ENCODE assay signal across 13 cellular contexts in genomic region chr20:58251979-58252591, GRCh38. TPM values are rescaled to one million over a fixed set of nuclear protein-coding genes. Genes with fewer than 3 reads are reported as not detected.
DNase-seq lines count a peak whose midpoint lies in the region; ATAC-seq and TF ChIP-seq lines count a peak whose summit lies in the region.
"Had no signal": no experiment of that assay in that cellular context is flagged by ENCODE, and none has a peak within 500 bp of the region (broad histone marks: within the 10 kb centered on the region; RNA-seq: fewer than 3 reads in every experiment).

No MANE protein-coding gene starts in this region.

- H3K9ac ChIP-seq in HCT116 (ENCODE audit: low read length): no peak overlapping the region

- intact Hi-C loops in HCT116 (cut with micrococcal nuclease): no loop called here

- H3K9me2 ChIP-seq in HCT116 (ENCODE audit: insufficient read depth): no peaks in the 10 kb centered on the region

- RAD21 ChIA-PET in HCT116 (lab: Charles Lee; ENCODE audit: low non-redundant PET in 1 of 2, low total read pairs in 2 of 2, uncharacterized antibody in 2 of 2, unreplicated experiment in 2 of 2): interaction anchor here in 1 of 2 experiments (0.7 kb wide), 1 partner anchor 1185 kb away, joined by 3 read pairs; no protein-coding TSS in a partner anchor

- no peak for TF ChIP-seq POLR2A in HCT116 (IDR thresholded peaks at IDR 0.05; ENCODE audit: borderline replicate concordance, extremely low read depth, insufficient read depth, insufficient read length)

- H3K27ac ChIP-seq in HCT116 (ENCODE audit: low read depth, low read length): peak overlapping the region; percentile 27; the same call in 1 of the 2 replicates

- peak overlapping the region; percentile 56 for H3K4me2 ChIP-seq in HCT116 (ENCODE audit: low read length)

- in situ Hi-C loops in ACHN (cut with HindIII; ENCODE audit: low pct_ligation_motif_present, low pct_unique_long_range_greater_than_20kb, low sequenced_read_pairs): no loop called here

- BruUV-seq in HCT116 (replicated peaks; lab: Mats Ljungman, UMichigan): no TSS peak

- H3K4me3 Mint-ChIP-seq in glutamatergic neuron (ENCODE audit: unreplicated experiment): no peak overlapping the region
- H3K4me3 Mint-ChIP-seq: stimulated activated memory B cell treated with anti-CD40 and anti-IgM and Interleukin-4, amounts not matched to agents 10 μg/mL and 1 μg/mL and 100 μg/mL, for 72 hours had no signal

- H3K27me3 Mint-ChIP-seq in glutamatergic neuron (ENCODE audit: unreplicated experiment): no peaks in the 10 kb centered on the region
- H3K27me3 Mint-ChIP-seq: stimulated activated memory B cell treated with anti-CD40 and anti-IgM and Interleukin-4, amounts not matched to agents 10 μg/mL and 1 μg/mL and 100 μg/mL, for 72 hours had no signal

- H3K36me3 Mint-ChIP-seq in glutamatergic neuron (ENCODE audit: unreplicated experiment): no peaks in the 10 kb centered on the region

- no peaks in the 10 kb centered on the region for H3K36me3 ChIP-seq in HCT116 (ENCODE audit: control insufficient read depth in 1 of 2, insufficient read depth in 2 of 2, low read length in 2 of 2)

- no peak overlapping the region for H2AFZ ChIP-seq in HCT116 (ENCODE audit: low read depth, low read length, poor library complexity, severe bottlenecking)

- peak; percentile 18; the same call in 1 of the 2 replicates for TF ChIP-seq RAD21 in HCT116 (IDR thresholded peaks at IDR 0.05; ENCODE audit: low read depth)

- CTCF ChIA-PET in HCT116 (lab: Charles Lee): no interaction called here

- H3K4me1 Mint-ChIP-seq in glutamatergic neuron (ENCODE audit: low read depth, unreplicated experiment): no peaks in the 10 kb centered on the region

- H3K27me3 ChIP-seq in HCT116 (ENCODE audit: insufficient read depth, low read length): no peaks in the 10 kb centered on the region

- H3K9me3 Mint-ChIP-seq in glutamatergic neuron (ENCODE audit: unreplicated experiment): no peaks in the 10 kb centered on the region
- H3K9me3 Mint-ChIP-seq: stimulated activated memory B cell treated with anti-CD40 and anti-IgM and Interleukin-4, amounts not matched to agents 10 μg/mL and 1 μg/mL and 100 μg/mL, for 72 hours had no signal

- H3K4me1 ChIP-seq in HCT116 (ENCODE audit: control insufficient read depth in 1 of 2, insufficient read depth in 2 of 2, low read length in 2 of 2): peaks cover 14 to 19% of the 10 kb centered on the region in 2 experiments

- no peak overlapping the region for H3K4me3 ChIP-seq in HCT116 (replicated peaks in 1 of 2; ENCODE audit: low read depth in 1 of 2, low read length in 2 of 2)

- no peaks in the 10 kb centered on the region for H4K20me1 ChIP-seq in HCT116 (ENCODE audit: insufficient read depth)

- H3K27ac Mint-ChIP-seq in glutamatergic neuron (ENCODE audit: unreplicated experiment): no peak overlapping the region
- H3K27ac Mint-ChIP-seq: stimulated activated memory B cell treated with anti-CD40 and anti-IgM and Interleukin-4, amounts not matched to agents 10 μg/mL and 1 μg/mL and 100 μg/mL, for 72 hours had no signal

- 0 out of 6 replicates have a peak, but pooled peaks of 1 of the 3 experiments have one; percentile 2 for TF ChIP-seq CTCF in HCT116 (IDR thresholded peaks at IDR 0.05 in 2 of 3, conservative IDR thresholded peaks at IDR 0.05 in 1 of 3; ENCODE audit: borderline replicate concordance in 1 of 3, insufficient read depth in 1 of 3, low read depth in 2 of 3, low read length in 2 of 3)
- TF ChIP-seq CTCF in glutamatergic neuron (IDR thresholded peaks at IDR 0.05; ENCODE audit: partially characterized antibody, unreplicated experiment): no peak

- no peaks in the 10 kb centered on the region for H3K9me3 ChIP-seq in HCT116 (ENCODE audit: control insufficient read depth in 1 of 2, insufficient read depth in 1 of 2, low read depth in 1 of 2, low read length in 2 of 2)

- POLR2A ChIA-PET in HCT116 (lab: Charles Lee): no interaction called here

- peak; percentile 41 for DNase-seq in ACHN
- peak; percentile 80 for DNase-seq in HCT116 (ENCODE audit: low read depth, low spot score)
- peak; percentile 80 for DNase-seq in SW480 (ENCODE audit: low spot score)
- DNase-seq in glomerular endothelial cell (ENCODE audit: extremely low read depth, low read depth, low spot score): peak; percentile 78
- no peak for DNase-seq in activated CD8-positive, alpha-beta memory T cell treated with anti-CD3 and anti-CD28 coated beads, Interleukin-2, amount 50 U/mL, for 48 hours
- no peak for DNase-seq in SKM-1 (lab: John Stamatoyannopoulos, UW; ENCODE audit: unreplicated experiment)
- no peak for DNase-seq in glutamatergic neuron
- DNase-seq: DMS79, NCI-H187 treated with DMSO at 0.1 percent for 48 hours, retina had no signal

- H3K79me2 ChIP-seq in HCT116 (ENCODE audit: insufficient read depth, low read length): no peaks in the 10 kb centered on the region

- ATAC-seq in HCT116 (peak; percentile 87), GM18517 (IDR thresholded peaks at IDR 0.05; ENCODE audit: unreplicated experiment) (no peak)
- ATAC-seq: stimulated activated memory B cell treated with anti-CD40 and anti-IgM and Interleukin-4, amounts not matched to agents 10 μg/mL and 1 μg/mL and 100 μg/mL, for 72 hours had no signal

TF ChIP-seq in HCT116, 20 proteins besides CTCF, POLR2A, EP300 and RAD21 (continues in another document):
- TF ChIP-seq SIN3A (IDR thresholded peaks at IDR 0.05; ENCODE audit: low read depth): peak; percentile 67; the same call in 1 of the 2 replicates
- TF ChIP-seq TCF7L2 (IDR thresholded peaks at IDR 0.05; ENCODE audit: borderline replicate concordance, extremely low read depth, insufficient read depth, insufficient read length): no peak
- TF ChIP-seq MAX (IDR thresholded peaks at IDR 0.05): peak; percentile 67
- peak; percentile 16 for TF ChIP-seq YY1 (IDR thresholded peaks at IDR 0.05; ENCODE audit: extremely low read depth, insufficient replicate concordance, low read depth, low read length)
- TF ChIP-seq ZNF274 (IDR thresholded peaks at IDR 0.05; ENCODE audit: low read depth, low read length): no peak
- no peak; the same call in 1 of the 2 replicates for TF ChIP-seq POLR2AphosphoS5 (IDR thresholded peaks at IDR 0.05; ENCODE audit: low read depth, low read length)
- peak; percentile 92 for TF ChIP-seq JUND (IDR thresholded peaks at IDR 0.05)
- TF ChIP-seq FOSL1 (IDR thresholded peaks at IDR 0.05; ENCODE audit: low read depth): peak; percentile 93
- 0 out of 2 replicates have a peak, but pooled peaks have one; percentile 21 for TF ChIP-seq ELF1 (IDR thresholded peaks at IDR 0.05; ENCODE audit: borderline replicate concordance, low read depth)
- TF ChIP-seq EGR1 (IDR thresholded peaks at IDR 0.05; ENCODE audit: low read depth): no peak
- TF ChIP-seq SRF (IDR thresholded peaks at IDR 0.05; ENCODE audit: low read depth): peak; percentile 53; the same call in 1 of the 2 replicates
- no peak for TF ChIP-seq EZH2 (IDR thresholded peaks at IDR 0.05)
- TF ChIP-seq REST (IDR thresholded peaks at IDR 0.05; ENCODE audit: low read depth): no peak
- peak; percentile 79 for TF ChIP-seq SP1 (IDR thresholded peaks at IDR 0.05; ENCODE audit: low read depth)
- TF ChIP-seq ATF3 (IDR thresholded peaks at IDR 0.05): peak; percentile 66; the same call in 1 of the 2 replicates

RNA-seq across cellular contexts. Expression of gene ANKRD60, which starts 23.6 kb away (rescaled TPM):
- total RNA-seq in HCT116 (2021; ENCODE audit: unreplicated experiment): not detected
- polyA plus RNA-seq in HCT116 (2012): not detected in 2 replicates
- not detected in 2 replicates for total RNA-seq in glomerular endothelial cell
- total RNA-seq in glutamatergic neuron (ENCODE audit: unreplicated experiment): not detected
- polyA plus RNA-seq: adipose tissue had no signal

RNA-seq across cellular contexts. Expression of gene RAB22A, which starts 57.4 kb away (rescaled TPM):
- 9.9 TPM for total RNA-seq in HCT116 (2021; ENCODE audit: unreplicated experiment)
- 3.3 TPM in 2 replicates for polyA plus RNA-seq in HCT116 (2012)
- 21.0 and 21.8 TPM in 2 replicates for total RNA-seq in glomerular endothelial cell
- 9.5 TPM for total RNA-seq in glutamatergic neuron (ENCODE audit: unreplicated experiment)

Comparison
In these comparisons a context has a peak if more than half of its experiments do, and no peak if none do; other contexts are left out.
1. DNase-seq: peak in ACHN (single experiment), HCT116 (single experiment), SW480 (single experiment) and glomerular endothelial cell (single experiment); none in activated CD8-positive, alpha-beta memory T cell treated with anti-CD3 and anti-CD28 coated beads, Interleukin-2, amount 50 U/mL, for 48 hours (single experiment), SKM-1 (single experiment) and glutamatergic neuron (single experiment).